Comparison of ENCODE assay signal across 9 cellular contexts in the genomic region with DNA sequence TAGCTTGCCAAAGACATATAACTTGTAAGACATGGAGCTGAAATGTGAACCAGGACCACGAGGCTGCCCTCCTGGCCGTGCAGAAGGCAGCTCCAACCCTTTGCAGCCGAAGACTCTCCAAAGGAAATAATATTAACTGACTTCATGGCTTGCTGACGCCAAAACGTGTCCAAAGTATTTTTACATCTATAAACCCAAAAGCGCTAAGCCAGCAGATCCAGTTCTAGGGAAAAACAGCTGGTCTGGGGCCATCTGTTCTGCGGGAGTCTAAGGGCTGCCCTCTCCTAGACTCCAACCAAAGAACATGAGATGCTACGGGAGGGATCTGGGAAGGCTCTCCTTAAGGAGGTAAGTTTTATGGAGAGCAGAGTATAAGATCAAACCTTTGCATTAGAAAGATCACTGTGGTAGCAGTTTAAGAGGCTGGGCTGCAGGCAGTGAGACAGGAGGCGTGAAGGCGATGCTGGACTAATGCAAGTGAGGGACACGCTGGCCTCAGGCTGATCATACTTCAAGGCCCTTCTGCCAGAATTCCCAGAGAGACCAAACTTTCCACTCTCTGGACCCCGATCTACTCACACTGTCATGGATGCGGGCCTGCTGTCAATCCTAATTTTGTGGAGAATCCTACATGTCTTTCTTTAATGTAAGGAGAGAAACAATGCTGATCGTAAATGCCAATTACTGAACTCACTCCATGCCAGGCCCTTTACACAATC. TPM values are rescaled to one million over a fixed set of nuclear protein-coding genes. Genes with fewer than 3 reads are reported as not detected.
A peak's percentile ranks its signal among the peaks of the same experiment; 100 is the strongest.
DNase-seq lines count a peak whose midpoint lies in the region; ATAC-seq and TF ChIP-seq lines count a peak whose summit lies in the region.
"Had no signal": no experiment of that assay in that cellular context is flagged by ENCODE, and none has a peak within 500 bp of the region (broad histone marks: within the 10 kb centered on the region; RNA-seq: fewer than 3 reads in every experiment).

No MANE protein-coding gene starts in this region.

- H3K4me1 ChIP-seq in DOHH2 (ENCODE audit: control insufficient read depth, low read length): peaks cover 55% of the 10 kb centered on the region
- peaks cover 6 to 41% (median 17%) of the 10 kb centered on the region in 4 donors for H3K4me1 ChIP-seq in Peyer's patch
- H3K4me1 ChIP-seq in esophagus (ENCODE audit: control insufficient read depth in 2 of 2, insufficient read depth in 2 of 2, low read length in 1 of 2): peaks cover 2 to 5% of the 10 kb centered on the region in 2 donors
- H3K4me1 ChIP-seq in prostate gland (replicated peaks): peaks cover 7% of the 10 kb centered on the region

- H3K9me3 ChIP-seq in DOHH2 (ENCODE audit: control insufficient read depth, insufficient read depth, low read length) (no peaks in the 10 kb centered on the region), Peyer's patch (no peaks in the 10 kb centered on the region), esophagus (ENCODE audit: control insufficient read depth in 2 of 2, insufficient read depth in 1 of 2, low read depth in 1 of 2, low read length in 1 of 2) (no peaks in the 10 kb centered on the region), prostate gland (no peaks in the 10 kb centered on the region)

- 76 to 79% methylated on average over 14 of the region's 14 CpGs for WGBS in esophagus, 2 donors
- 64% methylated on average over 14 of the region's 14 CpGs for WGBS in prostate gland

- peaks cover 3% of the 10 kb centered on the region; the same call in 1 of the 2 replicates for H3K79me2 ChIP-seq in DOHH2 (ENCODE audit: control insufficient read depth, low read length)

- no peak for ATAC-seq in HG02571 (IDR thresholded peaks at IDR 0.05; ENCODE audit: unreplicated experiment)

- H3K27ac ChIP-seq in DOHH2 (ENCODE audit: low read depth, low read length) (no peak overlapping the region), Peyer's patch (peak overlapping the region; percentile 94 to 99 (median 96)), esophagus (ENCODE audit: low read depth in 2 of 2, low read length in 1 of 2) (peak overlapping the region; percentile 78 to 96), prostate gland (peak overlapping the region; percentile 96 to 97)

- H3K9me2 ChIP-seq in DOHH2 (replicated peaks; ENCODE audit: control insufficient read depth, low read length): no peaks in the 10 kb centered on the region

- peak overlapping the region; percentile 96 for H3K4me2 ChIP-seq in DOHH2 (ENCODE audit: low read length)

- H3K4me3 ChIP-seq in DOHH2 (ENCODE audit: low read length): peak overlapping the region; percentile 87
- H3K4me3 ChIP-seq in Peyer's patch: peak overlapping the region; percentile 68 to 80 (median 72)
- H3K4me3 ChIP-seq in esophagus (ENCODE audit: low read depth in 1 of 2, low read length in 2 of 2): peak overlapping the region in 1 of 2 donors; percentile 60
- peak overlapping the region; percentile 64 to 78 for H3K4me3 ChIP-seq in prostate gland

- TF ChIP-seq POLR2A in Peyer's patch (IDR thresholded peaks at IDR 0.05) (no peak), prostate gland (IDR thresholded peaks at IDR 0.05) (no peak)

- no peak for TF ChIP-seq CTCF in DOHH2 (IDR thresholded peaks at IDR 0.05; ENCODE audit: low read depth, low read length, poor library complexity, severe bottlenecking)
- TF ChIP-seq CTCF in Peyer's patch (IDR thresholded peaks at IDR 0.05): no peak
- TF ChIP-seq CTCF in prostate gland (IDR thresholded peaks at IDR 0.05): no peak
- no peak for TF ChIP-seq CTCF in GM20000 (IDR thresholded peaks at IDR 0.05; ENCODE audit: extremely low read depth, missing control alignments)

- DNase-seq in Peyer's patch (peak in 1 of 3 donors; percentile 47), prostate gland (ENCODE audit: low spot score) (no peak), DMS79 (lab: John Stamatoyannopoulos, UW) (no peak), GM20000 (ENCODE audit: low spot score) (no peak), T1000 (lab: John Stamatoyannopoulos, UW) (no peak)

- H3F3A ChIP-seq in DOHH2 (ENCODE audit: control insufficient read depth, insufficient read depth): peaks cover 5% of the 10 kb centered on the region

- intact Hi-C loops in prostate gland (cut with DNase I): no loop called here

- no peaks in the 10 kb centered on the region for H3K36me3 ChIP-seq in DOHH2 (ENCODE audit: control insufficient read depth, low read length)
- H3K36me3 ChIP-seq in Peyer's patch: no peaks in the 10 kb centered on the region
- H3K36me3 ChIP-seq in esophagus (ENCODE audit: control insufficient read depth in 2 of 2, insufficient read depth in 2 of 2, low read length in 1 of 2): no peaks in the 10 kb centered on the region
- no peaks in the 10 kb centered on the region for H3K36me3 ChIP-seq in prostate gland

- 0 out of 2 replicates have a peak, but pooled peaks cover 5% of the 10 kb centered on the region for H4K20me1 ChIP-seq in DOHH2 (ENCODE audit: control insufficient read depth, insufficient read depth, low read depth, low read length)

- H3K27me3 ChIP-seq in DOHH2 (ENCODE audit: control insufficient read depth, low read length): peaks cover 11% of the 10 kb centered on the region
- H3K27me3 ChIP-seq in Peyer's patch: no peaks in the 10 kb centered on the region
- no peaks in the 10 kb centered on the region for H3K27me3 ChIP-seq in esophagus (ENCODE audit: control insufficient read depth in 1 of 2, insufficient read depth in 2 of 2, low read length in 2 of 2)
- H3K27me3 ChIP-seq in prostate gland (replicated peaks; ENCODE audit: insufficient read depth): no peaks in the 10 kb centered on the region

RNA-seq across cellular contexts. Expression of gene TMEM53, which starts 1.2 kb away (rescaled TPM):
- 10 to 100 TPM in 3 of 4 donors, not detected in 1; 23.1 to 30.8 (median 26.5) TPM for total RNA-seq in Peyer's patch
- polyA plus RNA-seq in esophagus: 1 to 10 TPM; 3.5 to 5.0 TPM
- 1 to 10 TPM; 2.7 to 6.9 TPM for total RNA-seq in prostate gland

RNA-seq across cellular contexts. Expression of gene ARMH1, which starts 1.4 kb away (rescaled TPM):
- total RNA-seq in Peyer's patch (1 to 10 TPM; 3.7 to 7.7 (median 4.8) TPM), prostate gland (1 to 10 TPM; 1.0 to 3.6 TPM)
- 1 to 10 TPM in 1 of 2 donors, under 1 TPM in 1; 0.71 to 1.1 TPM for polyA plus RNA-seq in esophagus
- total RNA-seq: H4 had no signal

RNA-seq across cellular contexts. Expression of gene RNU5D-1, which starts 57.9 kb away (rescaled TPM):
- total RNA-seq in Peyer's patch (not detected), prostate gland (not detected)
- polyA plus RNA-seq in esophagus: not detected
- total RNA-seq: H4 had no signal
